18 cellular contexts compared by ENCODE assay signal in genomic region chr4:133390198-133390855, GRCh38.
"Had no signal": no experiment of that assay in that cellular context is flagged by ENCODE, and none has a peak within 500 bp of the region (broad histone marks: within the 10 kb centered on the region; RNA-seq: fewer than 3 reads in every experiment).

No MANE protein-coding gene starts in this region.

- ATAC-seq: activated CD4-positive, CD25-positive, alpha-beta regulatory T cell treated with anti-CD3 and anti-CD28 coated beads, Interleukin-2, amount 50 U/mL, for 24 hours; activated CD8-positive, alpha-beta memory T cell treated with anti-CD3 and anti-CD28 coated beads, Interleukin-2, amount 10 ng/mL, durations not matched to agents 7 days and 5 days; gastrocnemius medialis; left colon; lower lobe of right lung had no signal

- H3K36me3 ChIP-seq: adrenal gland, gastrocnemius medialis, lower lobe of right lung, tibial nerve had no signal

- H3K4me3 Mint-ChIP-seq: activated CD8-positive, alpha-beta memory T cell treated with anti-CD3 and anti-CD28 coated beads, Interleukin-2, amount 10 ng/mL, durations not matched to agents 7 days and 5 days; activated T-cell treated with anti-CD3 and anti-CD28 coated beads, Interleukin-2, amount 50 U/mL, for 24 hours had no signal

- H3K27ac ChIP-seq: adrenal gland, gastrocnemius medialis, lower lobe of right lung, skin epidermis, tibial nerve had no signal

- H3K27me3 ChIP-seq: adrenal gland, gastrocnemius medialis, tibial nerve had no signal

- DNase-seq: activated CD4-positive, alpha-beta T cell treated with anti-CD3 and anti-CD28 coated beads, Interleukin-2, amount 50 U/mL, for 4 hours; activated CD8-positive, alpha-beta memory T cell treated with anti-CD3 and anti-CD28 coated beads, Interleukin-2, amount 10 ng/mL, durations not matched to agents 7 days and 5 days; activated naive CD4-positive, alpha-beta T cell treated with anti-CD3 and anti-CD28 coated beads, Interleukin-2, amount 50 U/mL, for 16 hours; activated T-cell treated with anti-CD3 and anti-CD28 coated beads, Interleukin-2, amount 50 U/mL, for 24 hours; adrenal gland; central memory CD4-positive, alpha-beta T cell; effector memory CD4-positive, alpha-beta T cell; gastrocnemius medialis; left colon; lower lobe of right lung; naive B cell; posterior cingulate gyrus; stimulated activated CD4-positive, alpha-beta T cell treated with anti-CD3 and anti-CD28 coated beads, Interleukin-4, amount 100 ng/mL, for 24 hours; stimulated activated naive CD4-positive, alpha-beta T cell treated with Interleukin-2 at 50 U/mL for 16 hours; substantia nigra had no signal

- H3K4me1 ChIP-seq: adrenal gland, gastrocnemius medialis, lower lobe of right lung, tibial nerve had no signal

- H3K27me3 Mint-ChIP-seq: activated CD8-positive, alpha-beta memory T cell treated with anti-CD3 and anti-CD28 coated beads, Interleukin-2, amount 10 ng/mL, durations not matched to agents 7 days and 5 days; activated T-cell treated with anti-CD3 and anti-CD28 coated beads, Interleukin-2, amount 50 U/mL, for 24 hours; naive B cell had no signal

- H3K9me3 ChIP-seq: gastrocnemius medialis, lower lobe of right lung, tibial nerve had no signal

- H3K27ac Mint-ChIP-seq: activated CD8-positive, alpha-beta memory T cell treated with anti-CD3 and anti-CD28 coated beads, Interleukin-2, amount 10 ng/mL, durations not matched to agents 7 days and 5 days; activated T-cell treated with anti-CD3 and anti-CD28 coated beads, Interleukin-2, amount 50 U/mL, for 24 hours; naive B cell had no signal

- H3K4me1 Mint-ChIP-seq: activated CD8-positive, alpha-beta memory T cell treated with anti-CD3 and anti-CD28 coated beads, Interleukin-2, amount 10 ng/mL, durations not matched to agents 7 days and 5 days; naive B cell had no signal

- H3K4me3 ChIP-seq: adrenal gland, gastrocnemius medialis, lower lobe of right lung, skin epidermis, tibial nerve had no signal

- H3K36me3 Mint-ChIP-seq: activated CD8-positive, alpha-beta memory T cell treated with anti-CD3 and anti-CD28 coated beads, Interleukin-2, amount 10 ng/mL, durations not matched to agents 7 days and 5 days; naive B cell had no signal
